35 cellular contexts compared by ENCODE assay signal in genomic region chr14:80751285-80751684, GRCh38.
"Had no signal": no experiment of that assay in that cellular context is flagged by ENCODE, and none has a peak within 500 bp of the region (broad histone marks: within the 10 kb centered on the region; RNA-seq: fewer than 3 reads in every experiment).

No MANE protein-coding gene starts in this region.

- H3K4me3 ChIP-seq: MG63 had no signal

- H3K9me3 ChIP-seq: MG63 had no signal

- DNase-seq: MG63, MM.1S, MV-4-11, NCI-H1048, NCI-H1092, NCI-H1092 treated with DMSO at 0.1 percent for 48 hours, NCI-H1105, NCI-H1105 treated with DMSO at 0.1 percent for 48 hours, NCI-H1417, NCI-H1417 treated with DMSO at 0.1 percent for 48 hours, NCI-H1436, NCI-H1436 treated with DMSO at 0.1 percent for 48 hours, NCI-H146, NCI-H1694, NCI-H1694 treated with DMSO at 0.1 percent for 48 hours, NCI-H187, NCI-H187 treated with DMSO at 0.1 percent for 48 hours, NCI-H1930, NCI-H2029, NCI-H2029 treated with DMSO at 0.1 percent for 48 hours, NCI-H2081, NCI-H2081 treated with DMSO at 0.1 percent for 48 hours, NCI-H2107, NCI-H2171, NCI-H2171 treated with DMSO at 0.1 percent for 48 hours, NCI-H2227 treated with DMSO at 0.1 percent for 48 hours, NCI-H226, NCI-H345, NCI-H446, NCI-H446 treated with DMSO at 0.1 percent for 48 hours, NCI-H510A, NCI-H510A treated with DMSO at 0.1 percent for 48 hours, NCI-H524, NCI-H524 treated with DMSO at 0.1 percent for 48 hours, NCI-H526 had no signal

- H3K36me3 ChIP-seq: MG63 had no signal

- H3K27me3 ChIP-seq: MG63 had no signal
